Comparison of ENCODE assay signal across 2 cellular contexts in the genomic region with DNA sequence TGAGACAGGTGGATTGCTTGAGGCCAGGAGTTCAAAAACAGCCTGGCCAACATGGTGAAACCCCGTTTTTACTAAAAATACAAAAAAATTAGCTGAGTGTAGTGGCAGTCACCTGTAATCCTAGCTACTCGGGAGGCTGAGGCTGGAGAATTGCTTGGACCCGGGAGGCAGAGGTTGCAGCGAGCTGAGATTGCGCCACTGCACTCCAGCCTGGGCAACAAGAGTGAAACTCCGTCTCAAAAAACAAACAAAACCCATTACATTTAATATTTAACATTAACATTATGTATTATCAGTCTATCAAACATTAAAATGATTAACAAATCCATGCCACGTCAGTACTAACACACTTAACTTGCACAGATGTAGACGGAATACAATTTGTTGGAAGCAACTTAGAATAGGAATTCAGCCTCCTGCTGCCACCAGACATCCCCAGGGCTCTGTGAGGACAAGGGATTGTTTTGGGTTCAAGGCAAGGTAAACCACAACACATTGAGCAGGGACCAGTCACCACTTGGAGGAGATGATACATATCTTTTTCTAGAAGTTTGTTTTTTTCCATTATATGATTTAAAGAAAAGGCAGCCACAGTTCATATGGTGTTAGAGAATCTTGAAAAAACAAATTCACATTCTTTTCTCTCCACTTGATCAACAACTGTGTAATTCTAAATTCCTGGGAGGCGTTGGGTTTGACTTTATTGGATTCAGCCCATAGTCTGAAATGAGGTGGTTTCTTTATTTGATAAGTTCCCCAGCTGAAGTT.
A peak's percentile ranks its signal among the peaks of the same experiment; 100 is the strongest.
TF ChIP-seq lines count a peak whose summit lies in the region.

No MANE protein-coding gene starts in this region.

TF ChIP-seq in IMR-90, 13 proteins besides CTCF, POLR2A, EP300 and RAD21:
- TF ChIP-seq CEBPB (IDR thresholded peaks at IDR 0.05; ENCODE audit: low read depth, low read length) (peak; percentile 63), MAZ (IDR thresholded peaks at IDR 0.05; ENCODE audit: borderline replicate concordance, low read depth, low read length) (no peak)

TF ChIP-seq in endothelial cell of umbilical vein, 7 proteins besides CTCF, POLR2A, EP300 and RAD21:
- TF ChIP-seq EZH2 (IDR thresholded peaks at IDR 0.05; ENCODE audit: borderline replicate concordance, low read depth, low read length, severe bottlenecking) (no peak), POLR2AphosphoS5 (IDR thresholded peaks at IDR 0.05; ENCODE audit: insufficient read depth, low read depth, low read length) (no peak), MYC (IDR thresholded peaks at IDR 0.05; ENCODE audit: low read depth, low read length) (no peak), JUN (IDR thresholded peaks at IDR 0.05; ENCODE audit: borderline replicate concordance, insufficient read depth, insufficient read length, low read depth) (no peak), FOS (IDR thresholded peaks at IDR 0.05; ENCODE audit: borderline replicate concordance, insufficient read depth, low read length) (no peak), GATA2 (IDR thresholded peaks at IDR 0.05; ENCODE audit: insufficient read depth, insufficient read length, low read depth, low read length) (no peak)
- TF ChIP-seq, protein P1, sequence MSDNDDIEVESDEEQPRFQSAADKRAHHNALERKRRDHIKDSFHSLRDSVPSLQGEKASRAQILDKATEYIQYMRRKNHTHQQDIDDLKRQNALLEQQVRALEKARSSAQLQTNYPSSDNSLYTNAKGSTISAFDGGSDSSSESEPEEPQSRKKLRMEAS (IDR thresholded peaks at IDR 0.05; ENCODE audit: insufficient read depth, insufficient read length), result no peak
